In genomic region chr20:43949741-43950618, GRCh38 we compare ENCODE assay signal across 10 cellular contexts. TPM values are rescaled to one million over a fixed set of nuclear protein-coding genes. Genes with fewer than 3 reads are reported as not detected.
DNase-seq lines count a peak whose midpoint lies in the region; ATAC-seq and TF ChIP-seq lines count a peak whose summit lies in the region.
"Had no signal": no experiment of that assay in that cellular context is flagged by ENCODE, and none has a peak within 500 bp of the region (broad histone marks: within the 10 kb centered on the region; RNA-seq: fewer than 3 reads in every experiment).

No MANE protein-coding gene starts in this region.

- no peaks in the 10 kb centered on the region for H4K20me1 ChIP-seq in MM.1S (ENCODE audit: insufficient read depth, low read length)

- peak; percentile 1 for DNase-seq in NCI-H1694 treated with DMSO at 0.1 percent for 48 hours (lab: John Stamatoyannopoulos, UW)
- no peak for DNase-seq in NCI-H1694 (lab: John Stamatoyannopoulos, UW)
- peak; percentile 98 for DNase-seq in MM.1S
- peak; percentile 83 for DNase-seq in activated CD8-positive, alpha-beta memory T cell treated with anti-CD3 and anti-CD28 coated beads for 24 hours
- DNase-seq in left colon: peak; percentile 46 to 62
- DNase-seq in stimulated activated naive CD8-positive, alpha-beta T cell treated with anti-CD3 and anti-CD28 coated beads, Interleukin-15, amount 100 ng/mL, for 72 hours: peak; percentile 66 to 76
- DNase-seq in NCI-H2107 treated with DMSO at 0.1 percent for 48 hours (lab: John Stamatoyannopoulos, UW; ENCODE audit: unreplicated experiment): no peak
- DNase-seq in DMS53 (lab: John Stamatoyannopoulos, UW): no peak

- no peaks in the 10 kb centered on the region for H3K9me3 Mint-ChIP-seq in stimulated activated naive CD8-positive, alpha-beta T cell treated with anti-CD3 and anti-CD28 coated beads, Interleukin-15, amount 100 ng/mL, for 72 hours

- H3K27me3 Mint-ChIP-seq in stimulated activated naive CD8-positive, alpha-beta T cell treated with anti-CD3 and anti-CD28 coated beads, Interleukin-15, amount 100 ng/mL, for 72 hours: peaks cover 77% of the 10 kb centered on the region

- no peaks in the 10 kb centered on the region for H3K9me3 ChIP-seq in MM.1S (replicated peaks; ENCODE audit: insufficient read depth, low read length)

- H3K9me2 ChIP-seq in MM.1S (replicated peaks; ENCODE audit: insufficient read depth, low read length): no peaks in the 10 kb centered on the region

- intact Hi-C loops in left colon (cut with DNase I, micrococcal nuclease): no loop called here

- H3K79me2 ChIP-seq in MM.1S (ENCODE audit: low read length): peaks cover 82% of the 10 kb centered on the region

- peak overlapping the region; percentile 48 for H3K9ac ChIP-seq in MM.1S (ENCODE audit: low read length)

- H3K27ac Mint-ChIP-seq in stimulated activated naive CD8-positive, alpha-beta T cell treated with anti-CD3 and anti-CD28 coated beads, Interleukin-15, amount 100 ng/mL, for 72 hours: peak overlapping the region in 1 of 2 donors; percentile 28

- no peak for TF ChIP-seq CTCF in MM.1S (IDR thresholded peaks at IDR 0.05; ENCODE audit: low read length)

- peaks cover 81% of the 10 kb centered on the region for H3K4me1 Mint-ChIP-seq in stimulated activated naive CD8-positive, alpha-beta T cell treated with anti-CD3 and anti-CD28 coated beads, Interleukin-15, amount 100 ng/mL, for 72 hours

- H3K27me3 ChIP-seq in MM.1S (replicated peaks; ENCODE audit: insufficient read depth, low read length): no peaks in the 10 kb centered on the region

- H3K4me1 ChIP-seq in MM.1S (ENCODE audit: low read length): peaks cover 79% of the 10 kb centered on the region

- H3K36me3 ChIP-seq in MM.1S (replicated peaks; ENCODE audit: insufficient read depth, low read length): no peaks in the 10 kb centered on the region

- H3F3A ChIP-seq in MM.1S (ENCODE audit: insufficient read depth, low read length): peaks cover 40% of the 10 kb centered on the region

- peak overlapping the region; percentile 86 for H3K27ac ChIP-seq in MM.1S (ENCODE audit: low read length)
- H3K27ac ChIP-seq: 22Rv1, VCaP had no signal

- no peak overlapping the region for H2AFZ ChIP-seq in MM.1S (ENCODE audit: low read length)

- no peak overlapping the region for H3K4me3 ChIP-seq in MM.1S (ENCODE audit: low read length)

- peak overlapping the region; percentile 38 to 65 for H3K4me3 Mint-ChIP-seq in stimulated activated naive CD8-positive, alpha-beta T cell treated with anti-CD3 and anti-CD28 coated beads, Interleukin-15, amount 100 ng/mL, for 72 hours

- H3K4me2 ChIP-seq in MM.1S (ENCODE audit: low read depth, low read length): peak overlapping the region; percentile 45

- peak; percentile 34 for ATAC-seq in left colon
- ATAC-seq in stimulated activated naive CD8-positive, alpha-beta T cell treated with anti-CD3 and anti-CD28 coated beads, Interleukin-15, amount 100 ng/mL, for 72 hours: peak; percentile 92

RNA-seq across cellular contexts. Expression of gene TOX2, which starts 35.3 kb away (rescaled TPM):
- 1 to 10 TPM; 3.0 to 3.4 TPM for total RNA-seq in left colon

Comparison
In these comparisons a context has a peak if more than half of its experiments do, and no peak if none do; other contexts are left out.
1. DNase-seq: peak in NCI-H1694 treated with DMSO at 0.1 percent for 48 hours (single experiment), MM.1S (single experiment), activated CD8-positive, alpha-beta memory T cell treated with anti-CD3 and anti-CD28 coated beads for 24 hours (single experiment), left colon (2 of 2) and stimulated activated naive CD8-positive, alpha-beta T cell treated with anti-CD3 and anti-CD28 coated beads, Interleukin-15, amount 100 ng/mL, for 72 hours (2 of 2); none in NCI-H1694 (single experiment), NCI-H2107 treated with DMSO at 0.1 percent for 48 hours (single experiment) and DMS53 (single experiment).